In the genomic region with DNA sequence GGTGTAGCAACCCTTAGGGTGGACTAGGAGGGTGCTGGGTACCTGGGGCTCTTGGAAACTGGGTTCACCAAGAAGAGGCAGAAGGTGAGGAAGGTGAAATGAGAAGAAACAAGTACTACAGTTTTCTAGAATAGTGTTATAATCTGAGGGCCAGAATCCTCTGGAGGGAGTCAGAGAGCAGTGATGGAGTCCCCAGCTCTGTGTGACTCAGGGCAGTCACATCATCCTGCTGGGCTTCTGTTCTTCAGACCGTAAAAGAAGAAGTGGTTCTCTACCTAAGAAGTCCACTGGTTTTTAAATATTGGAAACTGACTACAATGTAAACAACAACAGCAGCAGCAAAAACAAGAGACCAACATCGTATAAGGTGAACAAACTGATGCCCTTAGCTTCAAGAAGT, we compare ENCODE assay signal across 9 cellular contexts.
DNase-seq lines count a peak whose midpoint lies in the region; ATAC-seq and TF ChIP-seq lines count a peak whose summit lies in the region.
"Had no signal": no experiment of that assay in that cellular context is flagged by ENCODE, and none has a peak within 500 bp of the region (broad histone marks: within the 10 kb centered on the region; RNA-seq: fewer than 3 reads in every experiment).

No MANE protein-coding gene starts in this region.

- H3K36me3 ChIP-seq in BJ (ENCODE audit: control insufficient read depth, insufficient read depth, low read length), result no peaks in the 10 kb centered on the region

- POLR2A ChIA-PET in BJ (lab: Charles Lee), result no interaction called here

- H3K27me3 ChIP-seq in BJ (ENCODE audit: control insufficient read depth, insufficient read depth, low read length), result no peaks in the 10 kb centered on the region
- no peaks in the 10 kb centered on the region for H3K27me3 ChIP-seq in foreskin keratinocyte

- CTCF ChIA-PET in BJ (lab: Yijun Ruan, JAX), result interaction anchor here (0.6 to 5.7 kb wide), 13 partner anchors 15 to 715 kb away, joined by 3 to 29 read pairs (median 4); no protein-coding TSS in a partner anchor

- no peak overlapping the region for H3K27ac ChIP-seq in foreskin keratinocyte

- in situ Hi-C loops in GM13977 (cut with MboI; ENCODE audit: low pct_unique_long_range_greater_than_20kb, low sequenced_read_pairs, unreplicated experiment), result no loop called here
- in situ Hi-C loops in SK-MEL-5 (cut with HindIII; ENCODE audit: low pct_unique_long_range_greater_than_20kb, low sequenced_read_pairs), result no loop called here

- ATAC-seq in foreskin keratinocyte, result no peak

- TF ChIP-seq CTCF in BJ (IDR thresholded peaks at IDR 0.05; ENCODE audit: insufficient read depth, low read depth, low read length), result peak; percentile 54
- TF ChIP-seq CTCF in GM13977 (IDR thresholded peaks at IDR 0.05; ENCODE audit: extremely low read depth, insufficient read depth, missing control alignments), result peak; percentile 36
- peak; percentile 52 for TF ChIP-seq CTCF in foreskin keratinocyte (conservative IDR thresholded peaks at IDR 0.05)

- DNase-seq in BJ (ENCODE audit: low read depth) (no peak), GM13977 (ENCODE audit: low spot score) (peak; percentile 40), SK-MEL-5 (ENCODE audit: low read depth, low spot score) (peak; percentile 46), foreskin keratinocyte (no peak), DMS53 treated with DMSO at 0.1 percent for 48 hours (lab: John Stamatoyannopoulos, UW; ENCODE audit: unreplicated experiment) (no peak), iPS-NIHi11 (ENCODE audit: low spot score) (no peak), NCI-H1417 treated with DMSO at 0.1 percent for 48 hours (lab: John Stamatoyannopoulos, UW) (no peak), NCI-H1105 treated with DMSO at 0.1 percent for 48 hours (lab: John Stamatoyannopoulos, UW) (no peak)
- DNase-seq: H7 had no signal

- H3K4me1 ChIP-seq in foreskin keratinocyte, result peaks cover 12% of the 10 kb centered on the region

- H3K4me3 ChIP-seq in BJ (ENCODE audit: low read depth, low read length), result no peak overlapping the region

Comparison
In these comparisons a context has a peak if more than half of its experiments do, and no peak if none do; other contexts are left out.
1. DNase-seq: peak in GM13977 (single experiment) and SK-MEL-5 (single experiment); none in BJ (single experiment), foreskin keratinocyte (0 of 2), DMS53 treated with DMSO at 0.1 percent for 48 hours (single experiment), iPS-NIHi11 (single experiment), NCI-H1417 treated with DMSO at 0.1 percent for 48 hours (single experiment) and NCI-H1105 treated with DMSO at 0.1 percent for 48 hours (single experiment).
2. Peak in every context shown above with its lines, with median percentiles within 50 percentile points of each other: CTCF ChIP-seq.